Comparison of ENCODE assay signal across 9 cellular contexts in genomic region chr15:51094606-51095569, GRCh38. TPM values are rescaled to one million over a fixed set of nuclear protein-coding genes. Genes with fewer than 3 reads are reported as not detected.
DNase-seq lines count a peak whose midpoint lies in the region; ATAC-seq and TF ChIP-seq lines count a peak whose summit lies in the region.
"Had no signal": no experiment of that assay in that cellular context is flagged by ENCODE, and none has a peak within 500 bp of the region (broad histone marks: within the 10 kb centered on the region; RNA-seq: fewer than 3 reads in every experiment).

TSS of gene TNFAIP8L3 (minus strand) at chr15:51094906. CDS start at chr15:51094595, 311 bp downstream.

- ATAC-seq in activated CD8-positive, alpha-beta T cell treated with anti-CD3 and anti-CD28 coated beads for 36 hours = peak; percentile 31
- peak; percentile 85 for ATAC-seq in left ventricle myocardium superior

- intact Hi-C loops in activated naive CD4-positive, alpha-beta T cell treated with anti-CD3 and anti-CD28 coated beads for 36 hours (cut with micrococcal nuclease) = loop anchor here (2.0 kb wide), 1 partner anchor 18 kb away; no protein-coding TSS in a partner anchor
- intact Hi-C loops in activated CD8-positive, alpha-beta T cell treated with anti-CD3 and anti-CD28 coated beads for 36 hours (cut with micrococcal nuclease) = no loop called here
- intact Hi-C loops in left ventricle myocardium superior (cut with micrococcal nuclease) = no loop called here

- peaks cover 71% of the 10 kb centered on the region for H3K27me3 Mint-ChIP-seq in activated naive CD4-positive, alpha-beta T cell treated with anti-CD3 and anti-CD28 coated beads for 36 hours (ENCODE audit: low read depth)
- peaks cover 69% of the 10 kb centered on the region for H3K27me3 Mint-ChIP-seq in activated CD8-positive, alpha-beta T cell treated with anti-CD3 and anti-CD28 coated beads for 36 hours

- peak within 1 kb of the TSS; percentile 61 for H3K4me3 Mint-ChIP-seq in activated naive CD4-positive, alpha-beta T cell treated with anti-CD3 and anti-CD28 coated beads for 36 hours
- H3K4me3 Mint-ChIP-seq in activated CD8-positive, alpha-beta T cell treated with anti-CD3 and anti-CD28 coated beads for 36 hours = peak within 1 kb of the TSS; percentile 57
- H3K4me3 Mint-ChIP-seq: activated naive CD4-positive, alpha-beta T cell treated with anti-CD3 and anti-CD28 coated beads, Interleukin-2, amount 50 U/mL, for 24 hours had no signal

- no peaks in the 10 kb centered on the region for H3K36me3 Mint-ChIP-seq in activated naive CD4-positive, alpha-beta T cell treated with anti-CD3 and anti-CD28 coated beads for 36 hours (ENCODE audit: low read depth)
- no peaks in the 10 kb centered on the region for H3K36me3 Mint-ChIP-seq in activated CD8-positive, alpha-beta T cell treated with anti-CD3 and anti-CD28 coated beads for 36 hours (ENCODE audit: low read depth)
- H3K36me3 Mint-ChIP-seq: activated naive CD4-positive, alpha-beta T cell treated with anti-CD3 and anti-CD28 coated beads, Interleukin-2, amount 50 U/mL, for 24 hours had no signal

- CTCF ChIA-PET in activated naive CD4-positive, alpha-beta T cell treated with anti-CD3 and anti-CD28 coated beads for 36 hours (lab: Charles Lee) = no interaction called here
- CTCF ChIA-PET in activated CD8-positive, alpha-beta T cell treated with anti-CD3 and anti-CD28 coated beads for 36 hours (lab: Charles Lee) = no interaction called here

- no peak within 1 kb of the TSS for H3K27ac Mint-ChIP-seq in activated naive CD4-positive, alpha-beta T cell treated with anti-CD3 and anti-CD28 coated beads for 36 hours
- H3K27ac Mint-ChIP-seq in activated CD8-positive, alpha-beta T cell treated with anti-CD3 and anti-CD28 coated beads for 36 hours = no peak within 1 kb of the TSS
- H3K27ac Mint-ChIP-seq: activated naive CD4-positive, alpha-beta T cell treated with anti-CD3 and anti-CD28 coated beads, Interleukin-2, amount 50 U/mL, for 24 hours had no signal

- DNase-seq in activated naive CD4-positive, alpha-beta T cell treated with anti-CD3 and anti-CD28 coated beads for 36 hours = no peak
- DNase-seq in activated naive CD4-positive, alpha-beta T cell treated with Interleukin-2 at 50 U/mL for 16 hours = no peak
- peak; percentile 12 for DNase-seq in activated CD8-positive, alpha-beta T cell treated with anti-CD3 and anti-CD28 coated beads for 36 hours
- DNase-seq in left ventricle myocardium superior (peak; percentile 70), retina (peak; percentile 63), DMS114 treated with DMSO at 0.1 percent for 48 hours (lab: John Stamatoyannopoulos, UW; ENCODE audit: unreplicated experiment) (no peak), RPMI8226 (no peak), GOT3 (lab: John Stamatoyannopoulos, UW) (no peak)

- POLR2A ChIA-PET in activated CD8-positive, alpha-beta T cell treated with anti-CD3 and anti-CD28 coated beads for 36 hours (lab: Charles Lee) = interaction anchor here (1.1 kb wide), 1 partner anchor 186 kb away, joined by 4 read pairs; the partner anchor contains the start of gene AP4E1

- H3K9me3 Mint-ChIP-seq in activated naive CD4-positive, alpha-beta T cell treated with anti-CD3 and anti-CD28 coated beads for 36 hours = no peaks in the 10 kb centered on the region
- H3K9me3 Mint-ChIP-seq in activated CD8-positive, alpha-beta T cell treated with anti-CD3 and anti-CD28 coated beads for 36 hours = no peaks in the 10 kb centered on the region
- H3K9me3 Mint-ChIP-seq: activated naive CD4-positive, alpha-beta T cell treated with anti-CD3 and anti-CD28 coated beads, Interleukin-2, amount 50 U/mL, for 24 hours had no signal

- TF ChIP-seq CTCF in activated CD8-positive, alpha-beta T cell treated with anti-CD3 and anti-CD28 coated beads for 36 hours (IDR thresholded peaks at IDR 0.05) = no peak

- H3K4me1 Mint-ChIP-seq in activated naive CD4-positive, alpha-beta T cell treated with anti-CD3 and anti-CD28 coated beads for 36 hours (ENCODE audit: low read depth) = peaks cover 4% of the 10 kb centered on the region
- H3K4me1 Mint-ChIP-seq in activated CD8-positive, alpha-beta T cell treated with anti-CD3 and anti-CD28 coated beads for 36 hours (ENCODE audit: low read depth) = peaks cover 12% of the 10 kb centered on the region
- H3K4me1 Mint-ChIP-seq: activated naive CD4-positive, alpha-beta T cell treated with anti-CD3 and anti-CD28 coated beads, Interleukin-2, amount 50 U/mL, for 24 hours had no signal

RNA-seq across cellular contexts. Expression of gene TNFAIP8L3, which starts in this region (rescaled TPM):
- total RNA-seq in activated naive CD4-positive, alpha-beta T cell treated with anti-CD3 and anti-CD28 coated beads for 36 hours = not detected
- under 1 TPM in 1 of 2 experiments, not detected in 1; 0.14 TPM for total RNA-seq in activated CD8-positive, alpha-beta T cell treated with anti-CD3 and anti-CD28 coated beads for 36 hours
- 4.9 TPM for total RNA-seq in left ventricle myocardium superior

Comparison
In these comparisons a context has a peak if more than half of its experiments do, and no peak if none do; other contexts are left out.
1. Peak in DNase-seq and ATAC-seq in activated CD8-positive, alpha-beta T cell treated with anti-CD3 and anti-CD28 coated beads for 36 hours; RNA of the gene not detected or under 1 TPM.
2. DNase-seq: peak in left ventricle myocardium superior (single experiment) and retina (single experiment); none in activated naive CD4-positive, alpha-beta T cell treated with anti-CD3 and anti-CD28 coated beads for 36 hours (single experiment), activated naive CD4-positive, alpha-beta T cell treated with Interleukin-2 at 50 U/mL for 16 hours (single experiment), DMS114 treated with DMSO at 0.1 percent for 48 hours (single experiment), RPMI8226 (single experiment) and GOT3 (single experiment).